21 cellular contexts compared by ENCODE assay signal in the genomic region with DNA sequence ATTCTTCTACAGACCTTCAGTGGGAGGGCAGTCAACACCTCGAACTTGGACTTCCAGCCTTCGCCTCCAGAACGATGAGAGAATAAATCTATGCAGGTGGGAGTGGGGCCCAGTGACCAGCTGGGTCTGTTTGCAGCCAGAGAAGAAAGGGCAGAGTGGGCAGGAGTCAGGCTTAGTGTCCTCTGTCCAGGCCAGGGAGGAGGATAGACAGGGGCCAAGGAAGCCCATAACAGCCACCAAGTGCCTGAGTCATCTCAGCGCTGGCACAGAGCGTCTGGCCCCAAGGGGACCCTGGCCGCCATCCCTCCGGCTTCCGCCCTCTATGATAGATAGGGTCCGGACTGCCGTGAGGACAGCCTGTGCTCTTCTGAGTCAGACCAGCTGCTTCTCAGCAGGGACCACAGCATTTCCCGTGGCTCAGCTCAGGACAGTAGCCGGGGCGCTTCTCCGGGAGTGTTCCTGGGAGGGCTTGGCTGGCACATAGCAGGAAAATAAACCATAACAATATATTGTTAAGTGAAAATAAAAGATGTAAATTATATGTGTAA.
"Had no signal": no experiment of that assay in that cellular context is flagged by ENCODE, and none has a peak within 500 bp of the region (broad histone marks: within the 10 kb centered on the region; RNA-seq: fewer than 3 reads in every experiment).

No MANE protein-coding gene starts in this region.

- H2AFZ ChIP-seq: hepatocyte had no signal

- H3K9me3 ChIP-seq: neutrophil, sigmoid colon, thoracic aorta, transverse colon had no signal

- H3K4me2 ChIP-seq: hepatocyte had no signal

- H3K36me3 ChIP-seq: neutrophil, sigmoid colon, stomach, thoracic aorta, transverse colon had no signal

- DNase-seq: effector memory CD4-positive, alpha-beta T cell; foreskin keratinocyte; kidney; left cardiac atrium; left ventricle myocardium superior; mesendoderm; naive thymus-derived CD4-positive, alpha-beta T cell; nephron progenitor cell; posterior cingulate gyrus; sigmoid colon; small intestine; stimulated activated CD4-positive, alpha-beta T cell treated with anti-CD3 and anti-CD28 coated beads, Interleukin-12 subunit alpha, Interleukin-12 subunit beta, amount 100 ng/mL, for 4 hours; stimulated activated naive CD4-positive, alpha-beta T cell; stomach; substantia nigra; transverse colon had no signal

- H3K27ac Mint-ChIP-seq: naive thymus-derived CD4-positive, alpha-beta T cell; nephron progenitor cell had no signal

- H3K27me3 ChIP-seq: foreskin keratinocyte, hepatocyte, neutrophil had no signal

- ATAC-seq: foreskin keratinocyte; left ventricle myocardium superior; naive thymus-derived CD4-positive, alpha-beta T cell had no signal

- H3K4me1 Mint-ChIP-seq: naive thymus-derived CD4-positive, alpha-beta T cell had no signal

- H3K27ac ChIP-seq: epithelial cell of prostate, foreskin keratinocyte, hepatocyte, neutrophil, sigmoid colon, stomach, thoracic aorta, transverse colon had no signal

- H3K4me1 ChIP-seq: foreskin keratinocyte, sigmoid colon, stomach, transverse colon had no signal

- H3K79me2 ChIP-seq: hepatocyte had no signal

- H3K4me3 Mint-ChIP-seq: naive thymus-derived CD4-positive, alpha-beta T cell; nephron progenitor cell had no signal

- H3K4me3 ChIP-seq: hepatocyte, lung, sigmoid colon, stomach, thoracic aorta, transverse colon had no signal
